1 cellular context compared by ENCODE assay signal in genomic region chr1:36232212-36233031, GRCh38.
TF ChIP-seq lines count a peak whose summit lies in the region.

No MANE protein-coding gene starts in this region.

TF ChIP-seq in WTC11, 78 proteins besides CTCF, POLR2A, EP300 and RAD21 (continued from another document):
- TF ChIP-seq ZNF532 (CRISPR knock-in tag; IDR thresholded peaks at IDR 0.05; ENCODE audit: borderline replicate concordance) (no peak), SP1 (CRISPR knock-in tag; conservative IDR thresholded peaks at IDR 0.05) (no peak), JUN (CRISPR knock-in tag; IDR thresholded peaks at IDR 0.05) (no peak), MYBL2 (CRISPR knock-in tag; IDR thresholded peaks at IDR 0.05) (no peak), FOXP1 (CRISPR knock-in tag; IDR thresholded peaks at IDR 0.05; ENCODE audit: borderline replicate concordance) (no peak), MAX (CRISPR knock-in tag; IDR thresholded peaks at IDR 0.05) (no peak)
TF ChIP-seq in WTC11: peak in this region for 0.
